In genomic region chr1:152047954-152048640, GRCh38 we compare ENCODE assay signal across 8 cellular contexts. TPM values are rescaled to one million over a fixed set of nuclear protein-coding genes. Genes with fewer than 3 reads are reported as not detected.
DNase-seq lines count a peak whose midpoint lies in the region; ATAC-seq and TF ChIP-seq lines count a peak whose summit lies in the region.

No MANE protein-coding gene starts in this region.

- H3K27ac Mint-ChIP-seq in T-cell = peak overlapping the region; percentile 99 to 100

- ATAC-seq in GM21717 (IDR thresholded peaks at IDR 0.05; ENCODE audit: unreplicated experiment) = peak; percentile 90
- peak; percentile 92 to 96 (median 94) for ATAC-seq in T-cell (replicated peaks in 1 of 4)
- ATAC-seq in aorta (ENCODE audit: low FRiP score) = peak; percentile 95

- H3K27ac ChIP-seq in right atrium auricular region (peak overlapping the region; percentile 89 to 92), rectal smooth muscle tissue (ENCODE audit: low read depth, low read length) (peak overlapping the region; percentile 92), aorta (ENCODE audit: low read depth in 1 of 2, low read length in 2 of 2) (peak overlapping the region; percentile 93 to 98)

- WGBS in aorta, 2 donors = 1 to 2% methylated on average over 13 of the region's 13 CpGs

- H3K36me3 Mint-ChIP-seq in T-cell = no peaks in the 10 kb centered on the region

- peaks cover 4 to 21% of the 10 kb centered on the region in 2 donors for H3K4me1 ChIP-seq in right atrium auricular region
- H3K4me1 ChIP-seq in rectal smooth muscle tissue (ENCODE audit: control insufficient read depth, insufficient read depth, low read length) = peaks cover 15% of the 10 kb centered on the region
- H3K4me1 ChIP-seq in aorta (ENCODE audit: control insufficient read depth in 1 of 2, insufficient read depth in 2 of 2, low read length in 2 of 2) = no peaks in the 10 kb centered on the region

- POLR2A ChIA-PET in T-cell (lab: Charles Lee) = interaction anchor here in 1 of 2 donors (0.5 to 1.7 kb wide), 3 partner anchors 11 to 65 kb away, joined by 3 to 5 read pairs (median 3); partner anchors contain the start of gene S100A11

- peaks cover 29 to 40% (median 38%) of the 10 kb centered on the region in 3 donors for H3K4me1 Mint-ChIP-seq in T-cell

- peak; percentile 40 to 60 for TF ChIP-seq CTCF in right atrium auricular region (IDR thresholded peaks at IDR 0.05)

- H3K4me3 ChIP-seq in Jurkat, Clone E6-1 (ENCODE audit: low read length) = peak overlapping the region; percentile 40
- peak overlapping the region in 1 of 2 donors; percentile 31 for H3K4me3 ChIP-seq in right atrium auricular region
- peak overlapping the region; percentile 34 for H3K4me3 ChIP-seq in rectal smooth muscle tissue (ENCODE audit: low read length)
- H3K4me3 ChIP-seq in aorta (ENCODE audit: low read length in 2 of 2) = no peak overlapping the region

- peak overlapping the region; percentile 60 for H3K9ac ChIP-seq in rectal smooth muscle tissue (ENCODE audit: low read length)

- H3K36me3 ChIP-seq in right atrium auricular region (no peaks in the 10 kb centered on the region), rectal smooth muscle tissue (ENCODE audit: control insufficient read depth, insufficient read depth, low read length) (no peaks in the 10 kb centered on the region), aorta (ENCODE audit: control insufficient read depth in 1 of 2, insufficient read depth in 2 of 2, low read length in 1 of 2) (no peaks in the 10 kb centered on the region)

- H3K27me3 Mint-ChIP-seq in T-cell = peaks cover 0 to 2% of the 10 kb centered on the region in 2 donors

- no peaks in the 10 kb centered on the region for H3K27me3 ChIP-seq in right atrium auricular region
- no peaks in the 10 kb centered on the region for H3K27me3 ChIP-seq in rectal smooth muscle tissue (ENCODE audit: control insufficient read depth, insufficient read depth, low read length)
- no peaks in the 10 kb centered on the region for H3K27me3 ChIP-seq in aorta (ENCODE audit: control insufficient read depth in 1 of 2, insufficient read depth in 2 of 2, low read length in 1 of 2)

- DNase-seq in ELF-1 (ENCODE audit: low read depth, low spot score) (peak; percentile 96), T-cell (peak; percentile 66 to 86 (median 76)), amniotic epithelial cell (ENCODE audit: low read depth) (peak; percentile 99), right atrium auricular region (ENCODE audit: low spot score) (peak; percentile 96), aorta (peak; percentile 95 to 98)
- DNase-seq in Jurkat, Clone E6-1 (ENCODE audit: low read depth, low spot score) = peak; percentile 77

- peak overlapping the region; percentile 67 to 77 (median 75) for H3K4me3 Mint-ChIP-seq in T-cell

- H3K9me3 Mint-ChIP-seq in T-cell = no peaks in the 10 kb centered on the region

- CTCF ChIA-PET in T-cell (lab: Charles Lee) = interaction anchor here in 1 of 2 donors (1.0 to 2.3 kb wide), 4 partner anchors 11 to 411 kb away, joined by 5 to 14 read pairs (median 8); partner anchors contain the start of gene S100A11

- intact Hi-C loops in aorta (cut with DNase I) = no loop called here

- H3K9me3 ChIP-seq in right atrium auricular region (no peaks in the 10 kb centered on the region), aorta (ENCODE audit: control insufficient read depth, low read length) (no peaks in the 10 kb centered on the region)

RNA-seq across cellular contexts. Expression of gene S100A11, which starts 11.3 kb away (rescaled TPM):
- not detected for polyA plus RNA-seq in Jurkat, Clone E6-1 (2012; ENCODE audit: insufficient read depth, insufficient read length)
- 100 to 1,000 TPM in 3 of 5 donors, 10 to 100 TPM in 2; 37.3 to 254 (median 195) TPM for total RNA-seq in T-cell
- total RNA-seq in right atrium auricular region = 100 to 1,000 TPM in 1 of 2 donors, 10 to 100 TPM in 1; 59.0 to 172 TPM
- total RNA-seq in aorta = 100 to 1,000 TPM; 416 to 418 TPM
- 100 to 1,000 TPM; 751 to 960 TPM for polyA plus RNA-seq in aorta

RNA-seq across cellular contexts. Expression of gene TCHHL1, which starts 40.8 kb away (rescaled TPM):
- polyA plus RNA-seq in Jurkat, Clone E6-1 (2012; ENCODE audit: insufficient read depth, insufficient read length) = not detected
- total RNA-seq in T-cell (not detected), right atrium auricular region (not detected), aorta (not detected)
- polyA plus RNA-seq in aorta = not detected

RNA-seq across cellular contexts. Expression of gene S100A10, which starts 54.4 kb away (rescaled TPM):
- polyA plus RNA-seq in Jurkat, Clone E6-1 (2012; ENCODE audit: insufficient read depth, insufficient read length) = 141 TPM
- total RNA-seq in T-cell = 100 to 1,000 TPM; 157 to 277 (median 264) TPM
- total RNA-seq in right atrium auricular region = 100 to 1,000 TPM in 1 of 2 donors, 10 to 100 TPM in 1; 75.2 to 116 TPM
- total RNA-seq in aorta = 100 to 1,000 TPM; 188 to 386 TPM
- polyA plus RNA-seq in aorta = 100 to 1,000 TPM; 244 to 417 TPM

Comparison
In these comparisons a context has a peak if more than half of its experiments do, and no peak if none do; other contexts are left out.
1. H3K4me3 ChIP-seq: peak in Jurkat, Clone E6-1 (single experiment) and rectal smooth muscle tissue (single experiment); none in aorta (0 of 2).
2. Peak in every context shown above with its lines, with median percentiles within 50 percentile points of each other: DNase-seq, ATAC-seq and H3K27ac ChIP-seq.